ENCODE assay signal across 15 cellular contexts in genomic region chr4:139596680-139597279, GRCh38. TPM values are rescaled to one million over a fixed set of nuclear protein-coding genes. Genes with fewer than 3 reads are reported as not detected.
A peak's percentile ranks its signal among the peaks of the same experiment; 100 is the strongest.
DNase-seq lines count a peak whose midpoint lies in the region; ATAC-seq, FAIRE-seq and TF ChIP-seq lines count a peak whose summit lies in the region.
"Had no signal": no experiment of that assay in that cellular context is flagged by ENCODE, and none has a peak within 500 bp of the region (broad histone marks: within the 10 kb centered on the region; RNA-seq: fewer than 3 reads in every experiment).

No MANE protein-coding gene starts in this region.

- no peak for FAIRE-seq in frontal cortex (lab: Jason Lieb, UNC)
- FAIRE-seq: A204.1 had no signal

- H3K9ac ChIP-seq in PC-3 (ENCODE audit: low read length) (peak overlapping the region; percentile 28; the same call in 1 of the 2 replicates), endodermal cell (ENCODE audit: extremely low read depth, low read length, poor library complexity, severe bottlenecking) (no peak overlapping the region), neuronal stem cell (ENCODE audit: low read depth, low read length, poor library complexity) (no peak overlapping the region)

- H3K27me3 Mint-ChIP-seq in endodermal cell (ENCODE audit: insufficient read depth), result no peaks in the 10 kb centered on the region

- no peak for TF ChIP-seq CTCF in PC-3 (conservative IDR thresholded peaks at IDR 0.05; ENCODE audit: low read depth, low read length)
- no peak for TF ChIP-seq CTCF in endodermal cell (conservative IDR thresholded peaks at IDR 0.05)

- no peaks in the 10 kb centered on the region for H3K9me2 ChIP-seq in PC-3 (replicated peaks; ENCODE audit: low read length)

- no peak overlapping the region for H2AFZ ChIP-seq in ACC112 (ENCODE audit: low read length, unreplicated experiment)
- H2AFZ ChIP-seq in PC-3 (ENCODE audit: low read length), result 0 out of 2 replicates have a peak overlapping the region, but pooled peaks have one; percentile 5
- H2AFZ ChIP-seq in neuronal stem cell (ENCODE audit: low read length), result no peak overlapping the region

- no peaks in the 10 kb centered on the region for H3K9me3 ChIP-seq in PC-3 (ENCODE audit: low read length)
- H3K9me3 ChIP-seq in endodermal cell (ENCODE audit: control insufficient read depth, low read length), result no peaks in the 10 kb centered on the region
- peaks cover 0 to 1% of the 10 kb centered on the region in 2 donors for H3K9me3 ChIP-seq in neuronal stem cell (replicated peaks in 1 of 2; ENCODE audit: control insufficient read depth in 2 of 2, insufficient read depth in 1 of 2, low read depth in 1 of 2, low read length in 2 of 2)

- no peak overlapping the region for H2BK15ac ChIP-seq in neuronal stem cell (ENCODE audit: low read length)

- no peak overlapping the region for H2BK12ac ChIP-seq in neuronal stem cell (ENCODE audit: low read length)

- H2BK120ac ChIP-seq in neuronal stem cell (ENCODE audit: low read depth, low read length), result no peak overlapping the region

- CTCF ChIA-PET in PC-3 (lab: Charles Lee), result interaction anchor here (0.6 kb wide), 1 partner anchor 277 kb away, joined by 3 read pairs; no protein-coding TSS in a partner anchor

- BruUV-seq in PC-3 (replicated peaks; lab: Mats Ljungman, UMichigan), result no TSS peak

- ATAC-seq in PC-3, result peak; percentile 6
- no peak for ATAC-seq in HG02678 (IDR thresholded peaks at IDR 0.05; ENCODE audit: unreplicated experiment)
- no peak for ATAC-seq in sciatic nerve

- peak overlapping the region; percentile 64 for H3K27ac Mint-ChIP-seq in endodermal cell
- H3K27ac Mint-ChIP-seq: CD4-positive, CD25-positive, alpha-beta regulatory T cell; H9 had no signal

- H3K27me3 ChIP-seq in ACC112 (ENCODE audit: insufficient read depth, low read length) (no peaks in the 10 kb centered on the region), PC-3 (ENCODE audit: low read length) (no peaks in the 10 kb centered on the region), endodermal cell (ENCODE audit: control insufficient read depth, insufficient read depth, low read length, poor library complexity, severe bottlenecking) (no peaks in the 10 kb centered on the region), neuronal stem cell (ENCODE audit: control insufficient read depth in 3 of 3, insufficient read depth in 3 of 3, low read depth in 1 of 3, low read length in 3 of 3) (peaks cover 0 to 33% (median 0%) of the 10 kb centered on the region in 3 experiments)

- no peak overlapping the region for H3K23ac ChIP-seq in neuronal stem cell (ENCODE audit: low read depth, low read length, poor library complexity)

- no peaks in the 10 kb centered on the region for H3K36me3 Mint-ChIP-seq in endodermal cell (ENCODE audit: low read depth)
- H3K36me3 Mint-ChIP-seq: CD4-positive, CD25-positive, alpha-beta regulatory T cell had no signal

- no peaks in the 10 kb centered on the region for H3K36me3 ChIP-seq in ACC112 (ENCODE audit: insufficient read depth, low read length)
- no peaks in the 10 kb centered on the region for H3K36me3 ChIP-seq in PC-3 (ENCODE audit: low read depth, low read length)
- no peaks in the 10 kb centered on the region for H3K36me3 ChIP-seq in endodermal cell (ENCODE audit: control insufficient read depth, insufficient read depth, low read length)
- no peaks in the 10 kb centered on the region for H3K36me3 ChIP-seq in neuronal stem cell (replicated peaks in 1 of 2; ENCODE audit: control insufficient read depth in 2 of 2, insufficient read depth in 2 of 2, low read length in 2 of 2)

- H3K79me2 ChIP-seq in ACC112 (ENCODE audit: control insufficient read depth, insufficient read depth, low read length, unreplicated experiment), result no peaks in the 10 kb centered on the region
- no peaks in the 10 kb centered on the region for H3K79me2 ChIP-seq in PC-3 (ENCODE audit: low read length)

- no peaks in the 10 kb centered on the region for H3K79me1 ChIP-seq in neuronal stem cell (ENCODE audit: low read depth, low read length)

- no peak overlapping the region for H3K4me3 Mint-ChIP-seq in endodermal cell
- H3K4me3 Mint-ChIP-seq: CD4-positive, CD25-positive, alpha-beta regulatory T cell; H9 had no signal

- WGBS in endodermal cell (ENCODE audit: insufficient coverage in 1 of 2, insufficient read length in 1 of 2), 2 experiments, result 84 to 96% methylated on average over 4 of the region's 4 CpGs
- no CpG with 5 or more reads among the region's 4 CpGs for WGBS in neuronal stem cell (ENCODE audit: extremely low coverage in 2 of 2, insufficient read length in 2 of 2, insufficient replicate concordance in 1 of 2), 2 donors

- no peak overlapping the region for H3K4ac ChIP-seq in neuronal stem cell (ENCODE audit: low read length)

- H3K4me1 ChIP-seq in ACC112 (ENCODE audit: control insufficient read depth, insufficient read depth, low read length, unreplicated experiment), result peaks cover 34% of the 10 kb centered on the region
- peaks cover 57% of the 10 kb centered on the region for H3K4me1 ChIP-seq in PC-3 (ENCODE audit: insufficient read depth, low read length)
- peaks cover 15% of the 10 kb centered on the region for H3K4me1 ChIP-seq in endodermal cell (ENCODE audit: control insufficient read depth, insufficient read depth, low read length)
- peaks cover 0 to 10% of the 10 kb centered on the region in 2 donors for H3K4me1 ChIP-seq in neuronal stem cell (ENCODE audit: control insufficient read depth in 2 of 2, insufficient read depth in 1 of 2, low read depth in 1 of 2, low read length in 2 of 2)

- H2BK5ac ChIP-seq in neuronal stem cell (ENCODE audit: low read length), result no peak overlapping the region

- DNase-seq in PC-3 (peak; percentile 45), endodermal cell (no peak), neuronal stem cell (ENCODE audit: low spot score) (no peak), frontal cortex (ENCODE audit: low spot score in 2 of 2) (no peak), sciatic nerve (ENCODE audit: low spot score) (no peak), DMS114 treated with DMSO at 0.1 percent for 48 hours (lab: John Stamatoyannopoulos, UW; ENCODE audit: unreplicated experiment) (no peak)
- DNase-seq: CD4-positive, CD25-positive, alpha-beta regulatory T cell; H9; Kasumi-1; NCI-H1436; NCI-H2081; NCI-H524 had no signal

- no peak overlapping the region for H4K8ac ChIP-seq in neuronal stem cell (ENCODE audit: low read depth, low read length)

- no peaks in the 10 kb centered on the region for H4K20me1 ChIP-seq in PC-3 (ENCODE audit: low read length)

- no peak overlapping the region for H3K14ac ChIP-seq in neuronal stem cell (ENCODE audit: low read length)

- H3K9me3 Mint-ChIP-seq in endodermal cell, result peaks cover 3% of the 10 kb centered on the region
- H3K9me3 Mint-ChIP-seq: CD4-positive, CD25-positive, alpha-beta regulatory T cell; H9 had no signal

- H3F3A ChIP-seq in PC-3 (ENCODE audit: low read length, unreplicated experiment), result no peaks in the 10 kb centered on the region

- H4K91ac ChIP-seq in neuronal stem cell (ENCODE audit: low read depth, low read length, poor library complexity), result no peak overlapping the region

- intact Hi-C loops in PC-3 (cut with micrococcal nuclease), result loop anchor here (2.0 kb wide), 1 partner anchor 40 kb away; the partner anchor contains the start of gene SETD7
- intact Hi-C loops in sciatic nerve (cut with DNase I), result no loop called here

- H3K4me1 Mint-ChIP-seq in endodermal cell, result peaks cover 45% of the 10 kb centered on the region
- H3K4me1 Mint-ChIP-seq: H9 had no signal

- H3K4me2 ChIP-seq in PC-3 (ENCODE audit: low read length) (peak overlapping the region; percentile 81), neuronal stem cell (ENCODE audit: insufficient read depth, low read length, poor library complexity, severe bottlenecking) (no peak overlapping the region)

- H3K27ac ChIP-seq in ACC112 (ENCODE audit: low read depth, low read length) (peak overlapping the region; percentile 23; the same call in 1 of the 2 replicates), PC-3 (ENCODE audit: low read length) (peak overlapping the region; percentile 85), endodermal cell (ENCODE audit: low read depth, low read length) (no peak overlapping the region), neuronal stem cell (replicated peaks; ENCODE audit: low read length) (peak overlapping the region; percentile 7)

- H3K4me3 ChIP-seq in ACC112 (ENCODE audit: low read depth, low read length) (peak overlapping the region; percentile 14), PC-3 (ENCODE audit: low read length) (peak overlapping the region; percentile 26; the same call in 1 of the 2 replicates), endodermal cell (ENCODE audit: low read length) (no peak overlapping the region), neuronal stem cell (ENCODE audit: low read length in 2 of 2) (no peak overlapping the region)

- no peak overlapping the region for H3K18ac ChIP-seq in neuronal stem cell (ENCODE audit: low read length)

- no peak overlapping the region for H2AK5ac ChIP-seq in neuronal stem cell (ENCODE audit: low read depth, low read length)

- POLR2A ChIA-PET in PC-3 (lab: Charles Lee; ENCODE audit: unreplicated experiment), result interaction anchor here (0.6 kb wide), 1 partner anchor 60 kb away, joined by 3 read pairs; no protein-coding TSS in a partner anchor

RNA-seq across cellular contexts. Expression of gene SETD7, which starts 40.8 kb away (rescaled TPM):
- 29.6 and 31.4 TPM in 2 replicates for total RNA-seq in PC-3 (2014; rRNA removed)
- total RNA-seq in endodermal cell, result 10 to 100 TPM; 13.8 to 19.4 TPM
- polyA plus RNA-seq in endodermal cell (2013, experiment 1 of 2), result 12.7 TPM
- polyA plus RNA-seq in endodermal cell (2013, experiment 2 of 2), result 13.2 TPM
- 5.9 TPM for polyA plus RNA-seq in neuronal stem cell (2013, experiment 1 of 2)
- polyA plus RNA-seq in neuronal stem cell (2013, experiment 2 of 2), result 5.7 TPM
- total RNA-seq in frontal cortex, result 28.5 TPM
- 56.9 TPM for total RNA-seq in sciatic nerve

Comparison
In these comparisons a context has a peak if more than half of its experiments do, and no peak if none do; other contexts are left out.
1. H3K4me3 ChIP-seq: peak in ACC112 (single experiment) and PC-3 (single experiment); none in endodermal cell (single experiment) and neuronal stem cell (0 of 2).